In the genomic region with DNA sequence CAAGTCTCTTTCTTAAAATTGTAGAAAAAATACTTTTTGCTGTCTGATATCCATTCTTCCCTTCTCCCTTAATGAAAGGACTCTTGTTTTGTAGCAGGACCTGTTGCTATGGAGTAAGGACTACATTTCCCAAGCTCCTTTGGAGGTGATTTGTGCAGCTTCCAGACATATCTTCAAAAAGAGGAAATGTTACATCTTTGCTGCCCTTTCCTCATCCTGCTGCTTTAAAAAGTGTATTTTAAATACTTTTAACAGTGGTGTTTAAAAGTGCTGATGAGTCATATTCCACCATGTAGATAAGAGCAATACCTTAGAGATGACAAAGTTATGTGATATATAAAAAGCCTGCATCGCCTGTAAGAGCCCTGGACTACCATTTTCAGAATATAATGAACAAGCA, we compare ENCODE assay signal across 19 cellular contexts.
DNase-seq lines count a peak whose midpoint lies in the region; ATAC-seq, FAIRE-seq and TF ChIP-seq lines count a peak whose summit lies in the region.
"Had no signal": no experiment of that assay in that cellular context is flagged by ENCODE, and none has a peak within 500 bp of the region (broad histone marks: within the 10 kb centered on the region; RNA-seq: fewer than 3 reads in every experiment).

No MANE protein-coding gene starts in this region.

- no peak overlapping the region for H3K27ac ChIP-seq in astrocyte (ENCODE audit: low read depth, low read length)
- H3K27ac ChIP-seq: BLaER1 treated with 17β-estradiol and CSF1 and Interleukin-3, amounts not matched to agents 10 nM and 100 nM had no signal

- H3K27me3 ChIP-seq in astrocyte (ENCODE audit: insufficient read depth, low read length), result no peaks in the 10 kb centered on the region
- H3K27me3 ChIP-seq: BLaER1 treated with 17β-estradiol and CSF1 and Interleukin-3, amounts not matched to agents 10 nM and 100 nM had no signal

- no peaks in the 10 kb centered on the region for H3K9me3 ChIP-seq in astrocyte (ENCODE audit: insufficient read depth, low read depth, low read length)

- H3K4me2 ChIP-seq in astrocyte (ENCODE audit: low read length), result peak overlapping the region; percentile 50
- H3K4me2 ChIP-seq: BLaER1 treated with 17β-estradiol and CSF1 and Interleukin-3, amounts not matched to agents 10 nM and 100 nM had no signal

- H4K20me1 ChIP-seq in astrocyte (ENCODE audit: insufficient read depth, low read length), result no peaks in the 10 kb centered on the region
- H4K20me1 ChIP-seq: BLaER1 treated with 17β-estradiol and CSF1 and Interleukin-3, amounts not matched to agents 10 nM and 100 nM had no signal

- peaks cover 14% of the 10 kb centered on the region for H3K4me1 ChIP-seq in astrocyte (ENCODE audit: insufficient read depth, low read length)
- H3K4me1 ChIP-seq: BLaER1 treated with 17β-estradiol and CSF1 and Interleukin-3, amounts not matched to agents 10 nM and 100 nM had no signal

- no peak for TF ChIP-seq CTCF in astrocyte (IDR thresholded peaks at IDR 0.05; ENCODE audit: insufficient read depth, low read depth, low read length)

- no peak overlapping the region for H3K4me3 Mint-ChIP-seq in astrocyte (ENCODE audit: unreplicated experiment)
- H3K4me3 Mint-ChIP-seq: activated naive CD4-positive, alpha-beta T cell treated with anti-CD3 and anti-CD28 coated beads, Interleukin-2, amount 50 U/mL, for 24 hours had no signal

- no peaks in the 10 kb centered on the region for H3K36me3 ChIP-seq in astrocyte (ENCODE audit: insufficient read depth, low read length)
- H3K36me3 ChIP-seq: BLaER1 treated with 17β-estradiol and CSF1 and Interleukin-3, amounts not matched to agents 10 nM and 100 nM had no signal

- H2AFZ ChIP-seq in astrocyte (ENCODE audit: low read depth, low read length), result no peak overlapping the region

- FAIRE-seq in astrocyte (lab: Jason Lieb, UNC), result peak; percentile 49

- no peaks in the 10 kb centered on the region for H3K36me3 Mint-ChIP-seq in astrocyte (ENCODE audit: low read depth, unreplicated experiment)

- no peak overlapping the region for H3K27ac Mint-ChIP-seq in astrocyte (ENCODE audit: unreplicated experiment)
- H3K27ac Mint-ChIP-seq: activated naive CD4-positive, alpha-beta T cell treated with anti-CD3 and anti-CD28 coated beads, Interleukin-2, amount 50 U/mL, for 24 hours had no signal

- H3K9ac ChIP-seq in astrocyte (ENCODE audit: low read length), result no peak overlapping the region
- H3K9ac ChIP-seq: BLaER1 treated with 17β-estradiol and CSF1 and Interleukin-3, amounts not matched to agents 10 nM and 100 nM had no signal

- no peak for ATAC-seq in HG03097 (IDR thresholded peaks at IDR 0.05; ENCODE audit: low FRiP score, unreplicated experiment)
- ATAC-seq: left colon had no signal

- no peaks in the 10 kb centered on the region for H3K9me3 Mint-ChIP-seq in astrocyte (ENCODE audit: unreplicated experiment)
- H3K9me3 Mint-ChIP-seq: activated naive CD4-positive, alpha-beta T cell treated with anti-CD3 and anti-CD28 coated beads, Interleukin-2, amount 50 U/mL, for 24 hours had no signal

- DNase-seq in GM03348 (ENCODE audit: low spot score), result peak; percentile 6
- peak; percentile 21 for DNase-seq in MV-4-11 (lab: John Stamatoyannopoulos, UW)
- DNase-seq in astrocyte (ENCODE audit: low read depth), result peak; percentile 71
- DNase-seq in kidney tubule cell (ENCODE audit: low spot score), result peak; percentile 4
- DNase-seq in NCI-H2227 treated with DMSO at 0.1 percent for 48 hours (lab: John Stamatoyannopoulos, UW), result no peak
- DNase-seq in NCI-H526 (lab: John Stamatoyannopoulos, UW), result no peak
- DNase-seq: activated CD4-positive, alpha-beta T cell treated with anti-CD3 and anti-CD28 coated beads, Interleukin-2, amount 50 U/mL, for 4 hours; activated T-cell treated with anti-CD3 and anti-CD28 coated beads, Interleukin-2, amount 50 U/mL, for 1 hour; DMS 273 treated with DMSO at 0.1 percent for 48 hours; effector CD8-positive, alpha-beta T cell; hypothalamus; left colon; midbrain; NCI-H1694 treated with DMSO at 0.1 percent for 48 hours; NCI-H510A treated with DMSO at 0.1 percent for 48 hours; stimulated activated CD4-positive, alpha-beta T cell treated with anti-CD3 and anti-CD28 coated beads, Interleukin-4, amount 100 ng/mL, for 1 hour had no signal

- peaks cover 2% of the 10 kb centered on the region for H3K4me1 Mint-ChIP-seq in astrocyte (ENCODE audit: low read depth, unreplicated experiment)

- H3K4me3 ChIP-seq in astrocyte (ENCODE audit: insufficient read depth, low read depth, low read length), result no peak overlapping the region
- H3K4me3 ChIP-seq: BLaER1 treated with 17β-estradiol and CSF1 and Interleukin-3, amounts not matched to agents 10 nM and 100 nM had no signal

- no peaks in the 10 kb centered on the region for H3K79me2 ChIP-seq in astrocyte (ENCODE audit: insufficient read depth, low read length)

- H3K27me3 Mint-ChIP-seq in astrocyte (ENCODE audit: low read depth, unreplicated experiment), result no peaks in the 10 kb centered on the region
- H3K27me3 Mint-ChIP-seq: activated naive CD4-positive, alpha-beta T cell treated with anti-CD3 and anti-CD28 coated beads, Interleukin-2, amount 50 U/mL, for 24 hours had no signal

Comparison
In these comparisons a context has a peak if more than half of its experiments do, and no peak if none do; other contexts are left out.
1. DNase-seq: peak in GM03348 (single experiment), MV-4-11 (single experiment), astrocyte (single experiment) and kidney tubule cell (single experiment); none in NCI-H2227 treated with DMSO at 0.1 percent for 48 hours (single experiment) and NCI-H526 (0 of 2).